ENCODE assay signal across 15 cellular contexts in the genomic region with DNA sequence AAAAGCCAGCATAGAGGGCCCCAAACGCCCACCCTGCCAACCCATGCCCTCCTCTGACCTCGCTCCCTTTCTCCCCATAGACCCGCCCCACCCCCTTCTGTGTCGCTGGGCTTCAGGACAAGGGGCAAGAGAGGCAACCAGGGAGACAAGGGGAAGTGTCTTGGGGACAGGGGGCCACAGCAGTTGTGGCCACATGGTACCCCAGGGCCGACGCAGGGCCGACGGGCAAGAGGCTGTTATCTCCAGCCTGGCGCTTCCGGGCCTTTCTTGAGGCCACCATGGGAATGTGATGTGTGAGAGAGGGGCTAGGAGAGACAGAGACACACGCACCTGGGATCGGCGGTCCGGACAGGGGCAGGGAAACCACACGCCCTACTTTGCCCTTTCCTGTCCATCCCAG. TPM values are rescaled to one million over a fixed set of nuclear protein-coding genes. Genes with fewer than 3 reads are reported as not detected.
DNase-seq lines count a peak whose midpoint lies in the region; ATAC-seq, FAIRE-seq and TF ChIP-seq lines count a peak whose summit lies in the region.
"Had no signal": no experiment of that assay in that cellular context is flagged by ENCODE, and none has a peak within 500 bp of the region (broad histone marks: within the 10 kb centered on the region; RNA-seq: fewer than 3 reads in every experiment).

No MANE protein-coding gene starts in this region.

- no peaks in the 10 kb centered on the region for H3K27me3 Mint-ChIP-seq in chondrocyte (ENCODE audit: low read depth)

- TF ChIP-seq CTCF in RWPE1 (conservative IDR thresholded peaks at IDR 0.05; ENCODE audit: low read depth) (no peak), chondrocyte (IDR thresholded peaks at IDR 0.05) (no peak), psoas muscle (IDR thresholded peaks at IDR 0.05) (no peak), D721Med (IDR thresholded peaks at IDR 0.05; ENCODE audit: insufficient read depth, missing control alignments) (no peak), lower lobe of right lung (IDR thresholded peaks at IDR 0.05) (no peak)

- intact Hi-C loops in psoas muscle (cut with DNase I) (loop anchor here in 1 of 2 donors (5.0 to 10.0 kb wide), 2 partner anchors 244 to 276 kb away; partner anchors contain the start of gene AEN), lower lobe of right lung (cut with DNase I) (no loop called here)

- H3K4me3 Mint-ChIP-seq in chondrocyte (ENCODE audit: unreplicated experiment), result no peak overlapping the region

- no peaks in the 10 kb centered on the region for H3K9me3 Mint-ChIP-seq in chondrocyte (ENCODE audit: low read depth)

- WGBS in psoas muscle, 3 donors, result 88 to 94% (median 94%) methylated on average over 15 of the region's 15 CpGs

- H3K4me1 ChIP-seq in psoas muscle (peaks cover 40% of the 10 kb centered on the region), lower lobe of right lung (peaks cover 37% of the 10 kb centered on the region)

- peaks cover 12% of the 10 kb centered on the region for H3K36me3 Mint-ChIP-seq in chondrocyte (ENCODE audit: low read depth)

- ATAC-seq in psoas muscle (no peak), lower lobe of right lung (no peak)
- ATAC-seq: GM12878 had no signal

- no peak for FAIRE-seq in D721Med (lab: Jason Lieb, UNC)
- FAIRE-seq: GM12878 had no signal

- H3K4me1 Mint-ChIP-seq in chondrocyte (ENCODE audit: low read depth), result peaks cover 60% of the 10 kb centered on the region

- POLR2A ChIA-PET in RWPE1 (lab: Yijun Ruan, JAX; ENCODE audit: low non-redundant PET), result no interaction called here

- H3K36me3 ChIP-seq in H7 (replicated peaks; ENCODE audit: control insufficient read depth, insufficient read depth, low read length), result peaks cover 36% of the 10 kb centered on the region
- H3K36me3 ChIP-seq in psoas muscle (ENCODE audit: insufficient read depth in 1 of 2, low read depth in 1 of 2), result peaks cover 0 to 47% of the 10 kb centered on the region in 2 donors
- peaks cover 11% of the 10 kb centered on the region for H3K36me3 ChIP-seq in lower lobe of right lung

- DNase-seq in H7 (peak; percentile 47), RWPE1 (ENCODE audit: low spot score) (no peak), chondrocyte (ENCODE audit: low spot score) (no peak), psoas muscle (no peak), D721Med (ENCODE audit: insufficient read length, low spot score) (no peak), lower lobe of right lung (no peak), DMS 273 (lab: John Stamatoyannopoulos, UW; ENCODE audit: unreplicated experiment) (no peak)
- DNase-seq: NCI-H1048, NCI-H146, NCI-H2081 treated with DMSO at 0.1 percent for 48 hours, NCI-H226, NCI-H69, SHP77 treated with DMSO at 0.1 percent for 48 hours had no signal

- peak overlapping the region; percentile 73 for H3K27ac Mint-ChIP-seq in chondrocyte (ENCODE audit: unreplicated experiment)

- CTCF ChIA-PET in RWPE1 (lab: Yijun Ruan, JAX), result interaction anchor here (1.2 to 1.4 kb wide), 2 partner anchors 39 to 241 kb away, joined by 5 to 14 read pairs; no protein-coding TSS in a partner anchor

- no peaks in the 10 kb centered on the region for H3K9me3 ChIP-seq in psoas muscle
- no peaks in the 10 kb centered on the region for H3K9me3 ChIP-seq in lower lobe of right lung
- H3K9me3 ChIP-seq: BLaER1 had no signal

- H3K4me3 ChIP-seq in H7 (ENCODE audit: insufficient read depth, low read depth, low read length) (no peak overlapping the region), psoas muscle (no peak overlapping the region), lower lobe of right lung (no peak overlapping the region)
- H3K4me3 ChIP-seq: BLaER1, GM12878 had no signal

- H3K27me3 ChIP-seq in H7 (ENCODE audit: control insufficient read depth, insufficient read depth, low read length), result peaks cover 15% of the 10 kb centered on the region
- peaks cover 0 to 2% (median 0%) of the 10 kb centered on the region in 3 donors for H3K27me3 ChIP-seq in psoas muscle (ENCODE audit: insufficient read depth in 3 of 3, low read length in 2 of 3)
- H3K27me3 ChIP-seq in lower lobe of right lung (ENCODE audit: low read depth), result peaks cover 16% of the 10 kb centered on the region

- H3K27ac ChIP-seq in RWPE1, result peak overlapping the region; percentile 67
- H3K27ac ChIP-seq in psoas muscle, result peak overlapping the region; percentile 42
- H3K27ac ChIP-seq in lower lobe of right lung, result no peak overlapping the region
- H3K27ac ChIP-seq: BLaER1 had no signal

RNA-seq across cellular contexts. Expression of gene HAPLN3, which starts 3.4 kb away (rescaled TPM):
- 8.1 and 11.5 TPM in 2 replicates for total RNA-seq in H7 (2014; rRNA removed; shearing (Covaris generic))
- total RNA-seq in chondrocyte, result 29.9 to 78.2 TPM (median 73.7 TPM) in 3 replicates
- total RNA-seq in psoas muscle, result 1 to 10 TPM; 3.5 to 5.8 (median 4.4) TPM
- 1 to 10 TPM; 1.2 to 5.4 (median 1.5) TPM for polyA plus RNA-seq in psoas muscle
- total RNA-seq in lower lobe of right lung, result 2.7 TPM

RNA-seq across cellular contexts. Expression of gene MFGE8, which starts 14.4 kb away (rescaled TPM):
- total RNA-seq in H7 (2014; rRNA removed; shearing (Covaris generic)), result 151 and 182 TPM in 2 replicates
- total RNA-seq in chondrocyte, result 154 to 305 TPM (median 287 TPM) in 3 replicates
- total RNA-seq in psoas muscle, result 100 to 1,000 TPM; 137 to 771 (median 335) TPM
- polyA plus RNA-seq in psoas muscle, result 100 to 1,000 TPM; 218 to 274 (median 253) TPM
- 125 TPM for total RNA-seq in lower lobe of right lung
